16 cellular contexts compared by ENCODE assay signal in genomic region chr20:57258055-57258454, GRCh38. TPM values are rescaled to one million over a fixed set of nuclear protein-coding genes. Genes with fewer than 3 reads are reported as not detected.
A peak's percentile ranks its signal among the peaks of the same experiment; 100 is the strongest.
DNase-seq lines count a peak whose midpoint lies in the region; ATAC-seq and TF ChIP-seq lines count a peak whose summit lies in the region.
"Had no signal": no experiment of that assay in that cellular context is flagged by ENCODE, and none has a peak within 500 bp of the region (broad histone marks: within the 10 kb centered on the region; RNA-seq: fewer than 3 reads in every experiment).

No MANE protein-coding gene starts in this region.

- H3K27me3 ChIP-seq in right cardiac atrium (ENCODE audit: control insufficient read depth, insufficient read depth), result no peaks in the 10 kb centered on the region
- H3K27me3 ChIP-seq in lower lobe of right lung (ENCODE audit: low read depth), result peaks cover 50% of the 10 kb centered on the region

- TF ChIP-seq CTCF in type B pancreatic cell (conservative IDR thresholded peaks at IDR 0.05) (no peak), lower lobe of right lung (IDR thresholded peaks at IDR 0.05) (no peak), GM10266 (IDR thresholded peaks at IDR 0.05; ENCODE audit: control insufficient read depth, insufficient read depth, low read depth, missing control alignments) (no peak)

- no peaks in the 10 kb centered on the region for H3K36me3 ChIP-seq in lower lobe of right lung
- H3K36me3 ChIP-seq: uterus had no signal

- H3K4me3 ChIP-seq in right cardiac atrium (ENCODE audit: low read length), result no peak overlapping the region
- no peak overlapping the region for H3K4me3 ChIP-seq in lower lobe of right lung
- H3K4me3 ChIP-seq: uterus had no signal

- peak overlapping the region; percentile 60 for H3K27ac Mint-ChIP-seq in type B pancreatic cell
- H3K27ac Mint-ChIP-seq: activated B cell treated with CpG ODN at 0.5 μM for 24 hours; dendritic cell treated with granulocyte-macrophage colony-stimulating factor and Interleukin-4, amounts not matched to agents 40 ng/mL and 50 ng/mL, for 4 days; T-helper 1 cell treated with Interleukin-12 subunit alpha and Interleukin-12 subunit beta and Interleukin-4 antibody, amounts not matched to agents 30 μg/mL and 1 μg/mL, for 36 hours had no signal

- peaks cover 16% of the 10 kb centered on the region for H3K36me3 Mint-ChIP-seq in type B pancreatic cell

- intact Hi-C loops in right cardiac atrium (cut with DNase I) (no loop called here), Right ventricle myocardium inferior (cut with DNase I) (no loop called here), lower lobe of right lung (cut with DNase I) (no loop called here)

- ATAC-seq in right cardiac atrium (no peak), Right ventricle myocardium inferior (no peak), lower lobe of right lung (no peak)
- ATAC-seq: stimulated activated naive CD8-positive, alpha-beta T cell treated with anti-CD3 and anti-CD28 coated beads, Interleukin-15, Interleukin-2, amounts not matched to agents 100 U/mL and 50 U/mL, for 24 hours had no signal

- H3K27ac ChIP-seq in right cardiac atrium (ENCODE audit: low read length) (peak overlapping the region; percentile 64), lower lobe of right lung (no peak overlapping the region)
- H3K27ac ChIP-seq: KMS-11, uterus had no signal

- 37% methylated on average over 7 of the region's 7 CpGs for WGBS in right cardiac atrium

- H3K9me3 Mint-ChIP-seq in type B pancreatic cell, result no peaks in the 10 kb centered on the region
- H3K9me3 Mint-ChIP-seq: activated B cell treated with CpG ODN at 0.5 μM for 24 hours; dendritic cell treated with granulocyte-macrophage colony-stimulating factor and Interleukin-4, amounts not matched to agents 40 ng/mL and 50 ng/mL, for 4 days; T-helper 1 cell treated with Interleukin-12 subunit alpha and Interleukin-12 subunit beta and Interleukin-4 antibody, amounts not matched to agents 30 μg/mL and 1 μg/mL, for 36 hours had no signal

- H3K4me3 Mint-ChIP-seq in type B pancreatic cell, result peak overlapping the region; percentile 60
- H3K4me3 Mint-ChIP-seq: activated B cell treated with CpG ODN at 0.5 μM for 24 hours; dendritic cell treated with granulocyte-macrophage colony-stimulating factor and Interleukin-4, amounts not matched to agents 40 ng/mL and 50 ng/mL, for 4 days; T-helper 1 cell treated with Interleukin-12 subunit alpha and Interleukin-12 subunit beta and Interleukin-4 antibody, amounts not matched to agents 30 μg/mL and 1 μg/mL, for 36 hours had no signal

- no peaks in the 10 kb centered on the region for H3K9me3 ChIP-seq in right cardiac atrium (ENCODE audit: control insufficient read depth, low read length)
- H3K9me3 ChIP-seq in lower lobe of right lung, result no peaks in the 10 kb centered on the region
- H3K9me3 ChIP-seq: uterus had no signal

- H3K27me3 Mint-ChIP-seq in type B pancreatic cell, result peaks cover 4% of the 10 kb centered on the region

- H3K4me1 ChIP-seq in right cardiac atrium (ENCODE audit: control insufficient read depth, insufficient read depth, low read length) (no peaks in the 10 kb centered on the region), lower lobe of right lung (no peaks in the 10 kb centered on the region)
- H3K4me1 ChIP-seq: uterus had no signal

- no peak for DNase-seq in right cardiac atrium
- no peak for DNase-seq in Right ventricle myocardium inferior (ENCODE audit: missing footprints)
- DNase-seq in NCI-H748 treated with DMSO at 0.1 percent for 48 hours (lab: John Stamatoyannopoulos, UW), result peak; percentile 7
- peak; percentile 56 for DNase-seq in left kidney (ENCODE audit: low read depth, low spot score)
- DNase-seq in type B pancreatic cell (ENCODE audit: extremely low spot score, unreplicated experiment), result no peak
- DNase-seq in lower lobe of right lung, result no peak
- no peak for DNase-seq in GM10266 (ENCODE audit: extremely low spot score)
- no peak for DNase-seq in putamen (ENCODE audit: low spot score)
- DNase-seq: activated B cell treated with CpG ODN at 0.5 μM for 24 hours; COR-L47; NCI-H82; stimulated activated naive CD8-positive, alpha-beta T cell treated with anti-CD3 and anti-CD28 coated beads, Interleukin-15, Interleukin-2, amounts not matched to agents 100 U/mL and 50 U/mL, for 24 hours; uterus had no signal

- H3K4me1 Mint-ChIP-seq in type B pancreatic cell (ENCODE audit: unreplicated experiment), result peaks cover 71% of the 10 kb centered on the region
- H3K4me1 Mint-ChIP-seq: activated B cell treated with CpG ODN at 0.5 μM for 24 hours had no signal

RNA-seq across cellular contexts. Expression of gene BMP7, which starts 8.4 kb away (rescaled TPM):
- total RNA-seq in right cardiac atrium, result 10 to 100 TPM; 29.1 to 39.4 (median 32.3) TPM
- polyA plus RNA-seq in right cardiac atrium, result 22.4 TPM
- 27.2 TPM for total RNA-seq in Right ventricle myocardium inferior
- 115 and 287 TPM in 2 replicates for total RNA-seq in type B pancreatic cell (ENCODE audit: low replicate concordance)
- total RNA-seq in lower lobe of right lung, result 0.74 TPM
- total RNA-seq: activated B cell treated with CpG ODN at 0.5 μM for 24 hours had no signal

Comparison
In these comparisons a context has a peak if more than half of its experiments do, and no peak if none do; other contexts are left out.
1. DNase-seq: peak in NCI-H748 treated with DMSO at 0.1 percent for 48 hours (single experiment) and left kidney (single experiment); none in right cardiac atrium (0 of 3), Right ventricle myocardium inferior (single experiment), type B pancreatic cell (single experiment), lower lobe of right lung (single experiment), GM10266 (single experiment) and putamen (single experiment).
2. RNA of gene BMP7, which starts 8.4 kb away (total RNA-seq): 115 to 287 TPM in type B pancreatic cell, 29.1 to 39.4 TPM in right cardiac atrium and 27.2 TPM in Right ventricle myocardium inferior (single experiment); 0.74 TPM in lower lobe of right lung (single experiment); every median in the first group is over 10 times any median in the second.